Comparison of ENCODE assay signal across 1 cellular context in the genomic region with DNA sequence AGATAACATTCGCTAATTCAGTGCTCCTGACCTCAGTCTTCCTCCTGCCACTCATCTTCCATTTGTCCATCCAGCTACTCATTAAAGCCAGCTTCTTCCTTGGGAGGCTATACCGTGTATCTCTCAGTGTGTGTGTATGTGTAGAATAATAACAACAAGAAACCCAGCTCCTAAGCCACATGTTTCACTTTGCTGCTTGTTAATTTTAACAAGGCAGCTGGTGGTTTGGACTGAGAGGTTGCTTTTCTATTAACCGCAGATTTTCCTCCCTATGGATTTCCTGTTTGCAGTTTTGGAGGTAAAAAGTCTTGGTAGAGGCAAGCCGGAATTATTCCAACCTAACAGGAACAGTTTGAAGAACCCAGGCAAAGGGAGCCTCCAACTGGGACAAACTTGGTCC.
TF ChIP-seq lines count a peak whose summit lies in the region.

No MANE protein-coding gene starts in this region.

TF ChIP-seq in SK-N-SH, 30 proteins besides CTCF, POLR2A, EP300 and RAD21 (continued from another document):
- TF ChIP-seq, protein P1, sequence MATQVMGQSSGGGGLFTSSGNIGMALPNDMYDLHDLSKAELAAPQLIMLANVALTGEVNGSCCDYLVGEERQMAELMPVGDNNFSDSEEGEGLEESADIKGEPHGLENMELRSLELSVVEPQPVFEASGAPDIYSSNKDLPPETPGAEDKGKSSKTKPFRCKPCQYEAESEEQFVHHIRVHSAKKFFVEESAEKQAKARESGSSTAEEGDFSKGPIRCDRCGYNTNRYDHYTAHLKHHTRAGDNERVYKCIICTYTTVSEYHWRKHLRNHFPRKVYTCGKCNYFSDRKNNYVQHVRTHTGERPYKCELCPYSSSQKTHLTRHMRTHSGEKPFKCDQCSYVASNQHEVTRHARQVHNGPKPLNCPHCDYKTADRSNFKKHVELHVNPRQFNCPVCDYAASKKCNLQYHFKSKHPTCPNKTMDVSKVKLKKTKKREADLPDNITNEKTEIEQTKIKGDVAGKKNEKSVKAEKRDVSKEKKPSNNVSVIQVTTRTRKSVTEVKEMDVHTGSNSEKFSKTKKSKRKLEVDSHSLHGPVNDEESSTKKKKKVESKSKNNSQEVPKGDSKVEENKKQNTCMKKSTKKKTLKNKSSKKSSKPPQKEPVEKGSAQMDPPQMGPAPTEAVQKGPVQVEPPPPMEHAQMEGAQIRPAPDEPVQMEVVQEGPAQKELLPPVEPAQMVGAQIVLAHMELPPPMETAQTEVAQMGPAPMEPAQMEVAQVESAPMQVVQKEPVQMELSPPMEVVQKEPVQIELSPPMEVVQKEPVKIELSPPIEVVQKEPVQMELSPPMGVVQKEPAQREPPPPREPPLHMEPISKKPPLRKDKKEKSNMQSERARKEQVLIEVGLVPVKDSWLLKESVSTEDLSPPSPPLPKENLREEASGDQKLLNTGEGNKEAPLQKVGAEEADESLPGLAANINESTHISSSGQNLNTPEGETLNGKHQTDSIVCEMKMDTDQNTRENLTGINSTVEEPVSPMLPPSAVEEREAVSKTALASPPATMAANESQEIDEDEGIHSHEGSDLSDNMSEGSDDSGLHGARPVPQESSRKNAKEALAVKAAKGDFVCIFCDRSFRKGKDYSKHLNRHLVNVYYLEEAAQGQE (IDR thresholded peaks at IDR 0.05; ENCODE audit: low read depth, low read length) = no peak
- TF ChIP-seq TCF12 (IDR thresholded peaks at IDR 0.05) (no peak), NFIC (IDR thresholded peaks at IDR 0.05; ENCODE audit: borderline replicate concordance) (no peak), FOXJ3 (CRISPR knock-in tag; IDR thresholded peaks at IDR 0.05) (no peak), RFX5 (IDR thresholded peaks at IDR 0.05; ENCODE audit: low read length) (no peak)
